Comparison of ENCODE assay signal across 10 cellular contexts in genomic region chr4:105896461-105896939, GRCh38. TPM values are rescaled to one million over a fixed set of nuclear protein-coding genes. Genes with fewer than 3 reads are reported as not detected.
DNase-seq lines count a peak whose midpoint lies in the region; ATAC-seq and TF ChIP-seq lines count a peak whose summit lies in the region.
"Had no signal": no experiment of that assay in that cellular context is flagged by ENCODE, and none has a peak within 500 bp of the region (broad histone marks: within the 10 kb centered on the region; RNA-seq: fewer than 3 reads in every experiment).

No MANE protein-coding gene starts in this region.

- TF ChIP-seq CTCF in gastroesophageal sphincter (IDR thresholded peaks at IDR 0.05) = no peak

- no peaks in the 10 kb centered on the region for H3K36me3 ChIP-seq in gastroesophageal sphincter

- peaks cover 0 to 56% (median 0%) of the 10 kb centered on the region in 3 donors for H3K4me1 ChIP-seq in gastroesophageal sphincter

- peaks cover 11% of the 10 kb centered on the region for H3K27me3 ChIP-seq in gastroesophageal sphincter

- no peak for TF ChIP-seq EP300 in gastroesophageal sphincter (IDR thresholded peaks at IDR 0.05)

- peak overlapping the region; percentile 40 to 79 for H3K4me3 ChIP-seq in gastroesophageal sphincter

- H3K9me3 Mint-ChIP-seq in T-helper 1 cell treated with Interleukin-12 subunit alpha and Interleukin-12 subunit beta and Interleukin-4 antibody, amounts not matched to agents 30 μg/mL and 1 μg/mL, for 36 hours = no peaks in the 10 kb centered on the region
- no peaks in the 10 kb centered on the region for H3K9me3 Mint-ChIP-seq in stimulated activated memory B cell treated with anti-CD40 and anti-IgM and Interleukin-4, amounts not matched to agents 10 μg/mL and 1 μg/mL and 100 μg/mL, for 72 hours

- no peaks in the 10 kb centered on the region for H3K4me1 Mint-ChIP-seq in T-helper 1 cell treated with Interleukin-12 subunit alpha and Interleukin-12 subunit beta and Interleukin-4 antibody, amounts not matched to agents 30 μg/mL and 1 μg/mL, for 36 hours (ENCODE audit: low read depth)
- peaks cover 7% of the 10 kb centered on the region for H3K4me1 Mint-ChIP-seq in stimulated activated memory B cell treated with anti-CD40 and anti-IgM and Interleukin-4, amounts not matched to agents 10 μg/mL and 1 μg/mL and 100 μg/mL, for 72 hours

- peaks cover 2% of the 10 kb centered on the region for H3K36me3 Mint-ChIP-seq in T-helper 1 cell treated with Interleukin-12 subunit alpha and Interleukin-12 subunit beta and Interleukin-4 antibody, amounts not matched to agents 30 μg/mL and 1 μg/mL, for 36 hours (ENCODE audit: low read depth)
- H3K36me3 Mint-ChIP-seq in stimulated activated memory B cell treated with anti-CD40 and anti-IgM and Interleukin-4, amounts not matched to agents 10 μg/mL and 1 μg/mL and 100 μg/mL, for 72 hours = no peaks in the 10 kb centered on the region

- H3K27ac ChIP-seq in gastroesophageal sphincter = peak overlapping the region in 3 of 4 donors; percentile 75 to 88 (median 87)
- H3K27ac ChIP-seq: C4-2B had no signal

- TF ChIP-seq POLR2A in gastroesophageal sphincter (IDR thresholded peaks at IDR 0.05) = no peak

- peak overlapping the region; percentile 50 for H3K4me3 Mint-ChIP-seq in T-helper 1 cell treated with Interleukin-12 subunit alpha and Interleukin-12 subunit beta and Interleukin-4 antibody, amounts not matched to agents 30 μg/mL and 1 μg/mL, for 36 hours
- peak overlapping the region; percentile 27 for H3K4me3 Mint-ChIP-seq in stimulated activated memory B cell treated with anti-CD40 and anti-IgM and Interleukin-4, amounts not matched to agents 10 μg/mL and 1 μg/mL and 100 μg/mL, for 72 hours

- no peak overlapping the region for H3K27ac Mint-ChIP-seq in T-helper 1 cell treated with Interleukin-12 subunit alpha and Interleukin-12 subunit beta and Interleukin-4 antibody, amounts not matched to agents 30 μg/mL and 1 μg/mL, for 36 hours
- no peak overlapping the region for H3K27ac Mint-ChIP-seq in stimulated activated memory B cell treated with anti-CD40 and anti-IgM and Interleukin-4, amounts not matched to agents 10 μg/mL and 1 μg/mL and 100 μg/mL, for 72 hours

- DNase-seq in T-helper 1 cell (no peak), AG08396 (ENCODE audit: low spot score) (no peak), NCI-H82 treated with DMSO at 0.1 percent for 48 hours (lab: John Stamatoyannopoulos, UW; ENCODE audit: unreplicated experiment) (no peak)

- WGBS in gastroesophageal sphincter (ENCODE audit: low coverage in 1 of 2), 2 donors = 6% methylated on average over 2 to 10 of the region's 22 CpGs

- H3K27me3 Mint-ChIP-seq in T-helper 1 cell treated with Interleukin-12 subunit alpha and Interleukin-12 subunit beta and Interleukin-4 antibody, amounts not matched to agents 30 μg/mL and 1 μg/mL, for 36 hours (ENCODE audit: low read depth) = peaks cover 81% of the 10 kb centered on the region
- H3K27me3 Mint-ChIP-seq in stimulated activated memory B cell treated with anti-CD40 and anti-IgM and Interleukin-4, amounts not matched to agents 10 μg/mL and 1 μg/mL and 100 μg/mL, for 72 hours = peaks cover 88% of the 10 kb centered on the region

- H3K9me3 ChIP-seq in gastroesophageal sphincter = no peaks in the 10 kb centered on the region

- ATAC-seq in HG03571 (IDR thresholded peaks at IDR 0.05; ENCODE audit: unreplicated experiment) (peak; percentile 10), gastroesophageal sphincter (no peak), GM18519 (IDR thresholded peaks at IDR 0.05; ENCODE audit: low FRiP score, unreplicated experiment) (no peak)
- ATAC-seq in stimulated activated memory B cell treated with anti-CD40 and anti-IgM and Interleukin-4, amounts not matched to agents 10 μg/mL and 1 μg/mL and 100 μg/mL, for 72 hours = no peak

RNA-seq across cellular contexts. Expression of gene NPNT, which starts 1.2 kb away (rescaled TPM):
- total RNA-seq in gastroesophageal sphincter = 100 to 1,000 TPM in 3 of 4 donors, 10 to 100 TPM in 1; 86.1 to 150 (median 114) TPM
- total RNA-seq: T-helper 1 cell treated with Interleukin-12 subunit alpha and Interleukin-12 subunit beta and Interleukin-4 antibody, amounts not matched to agents 30 ng/mL and 1 ng/mL, for 36 hours had no signal
